In the genomic region with DNA sequence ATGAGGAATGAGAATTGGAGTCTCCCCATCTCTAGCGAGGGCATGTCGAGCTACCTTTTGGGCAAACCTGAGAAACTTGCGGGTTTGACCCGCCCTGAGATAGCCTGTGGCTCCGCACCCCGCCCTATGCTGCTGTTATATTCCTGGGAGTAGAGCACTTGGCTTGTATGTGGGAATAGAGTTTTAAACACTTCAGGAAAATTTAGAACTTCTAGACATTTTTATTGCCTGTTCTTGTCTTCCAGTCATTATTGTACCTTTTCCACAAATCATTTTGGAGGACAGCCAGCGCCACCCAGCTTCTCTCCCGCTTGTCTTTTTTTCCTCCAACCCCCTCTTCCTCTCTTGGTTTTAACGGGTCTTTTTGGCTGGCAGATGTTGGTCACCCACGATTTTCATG, we compare ENCODE assay signal across 8 cellular contexts. TPM values are rescaled to one million over a fixed set of nuclear protein-coding genes. Genes with fewer than 3 reads are reported as not detected.
DNase-seq lines count a peak whose midpoint lies in the region; ATAC-seq and TF ChIP-seq lines count a peak whose summit lies in the region.

No MANE protein-coding gene starts in this region.

- H2AFZ ChIP-seq in PC-9: peak overlapping the region; percentile 100

- H3K4me1 Mint-ChIP-seq in activated CD4-positive, alpha-beta T cell treated with anti-CD3 and anti-CD28 coated beads for 36 hours: peaks cover 55% of the 10 kb centered on the region

- DNase-seq in activated CD4-positive, alpha-beta T cell treated with anti-CD3 and anti-CD28 coated beads for 36 hours: peak; percentile 34
- DNase-seq in activated CD4-positive, alpha-beta T cell treated with anti-CD3 and anti-CD28 coated beads, Interleukin-2, amount 50 U/mL, for 4 hours: no peak
- DNase-seq in PC-9 (peak in 1 of 2 experiments; percentile 8), choroid plexus epithelial cell (ENCODE audit: low read depth) (no peak), left lung (no peak), thoracic aorta (ENCODE audit: low spot score) (no peak), NCI-H128 (lab: John Stamatoyannopoulos, UW; ENCODE audit: unreplicated experiment) (no peak)

- intact Hi-C loops in activated CD4-positive, alpha-beta T cell treated with anti-CD3 and anti-CD28 coated beads for 36 hours (cut with DNase I, micrococcal nuclease): loop anchor here (1.0 to 2.0 kb wide), 10 partner anchors 30 to 599 kb away; partner anchors contain the start of genes ARV1 (in 2 of the 2), COG2 (in 1 of the 2), EGLN1 (in 1 of the 2) and EXOC8 (in 1 of the 2)
- intact Hi-C loops in PC-9 (cut with micrococcal nuclease; ENCODE audit: unreplicated experiment) (loop anchor here (1.0 to 5.0 kb wide), 3 partner anchors 30 to 286 kb away; partner anchors contain the start of gene TSNAX), left lung (cut with DNase I) (no loop called here)

- ATAC-seq in activated CD4-positive, alpha-beta T cell treated with anti-CD3 and anti-CD28 coated beads for 36 hours: no peak
- ATAC-seq in HG02870 (IDR thresholded peaks at IDR 0.05; ENCODE audit: unreplicated experiment) (peak; percentile 24), left lung (peak; percentile 64), thoracic aorta (ENCODE audit: insufficient number of reproducible peaks, low FRiP score, low read depth) (no peak)

- H3K9me2 ChIP-seq in PC-9 (ENCODE audit: insufficient read depth): no peaks in the 10 kb centered on the region

- H4K20me1 ChIP-seq in PC-9 (ENCODE audit: insufficient read depth): no peaks in the 10 kb centered on the region

- peak overlapping the region; percentile 95 for H3K27ac Mint-ChIP-seq in activated CD4-positive, alpha-beta T cell treated with anti-CD3 and anti-CD28 coated beads for 36 hours

- peak overlapping the region; percentile 98 for H3K4me3 ChIP-seq in PC-9
- H3K4me3 ChIP-seq in choroid plexus epithelial cell (ENCODE audit: low read depth, low read length): peak overlapping the region; percentile 96
- peak overlapping the region; percentile 71 to 84 for H3K4me3 ChIP-seq in left lung
- peak overlapping the region; percentile 90 for H3K4me3 ChIP-seq in thoracic aorta

- no peaks in the 10 kb centered on the region for H3K9me3 Mint-ChIP-seq in activated CD4-positive, alpha-beta T cell treated with anti-CD3 and anti-CD28 coated beads for 36 hours (ENCODE audit: low read depth)

- peaks cover 43% of the 10 kb centered on the region for H3K36me3 Mint-ChIP-seq in activated CD4-positive, alpha-beta T cell treated with anti-CD3 and anti-CD28 coated beads for 36 hours (ENCODE audit: low read depth)

- peaks cover 60% of the 10 kb centered on the region for H3K79me2 ChIP-seq in PC-9 (ENCODE audit: low read depth)

- POLR2A ChIA-PET in activated CD4-positive, alpha-beta T cell treated with anti-CD3 and anti-CD28 coated beads for 36 hours (lab: Charles Lee): interaction anchor here (0.5 to 0.6 kb wide), 2 partner anchors 9 to 358 kb away, joined by 3 to 4 read pairs; no protein-coding TSS in a partner anchor
- POLR2A ChIA-PET in PC-9 (lab: Charles Lee; ENCODE audit: unreplicated experiment): interaction anchor here (0.6 to 0.9 kb wide), 3 partner anchors 14 to 373 kb away, joined by 4 to 15 read pairs (median 4); partner anchors contain the start of genes EXOC8 and SPRTN

- no TSS peak for BruUV-seq in PC-9 (replicated peaks; lab: Mats Ljungman, UMichigan)

- H3K4me3 Mint-ChIP-seq in activated CD4-positive, alpha-beta T cell treated with anti-CD3 and anti-CD28 coated beads for 36 hours: peak overlapping the region; percentile 98

- TF ChIP-seq CTCF in PC-9 (conservative IDR thresholded peaks at IDR 0.05) (no peak), choroid plexus epithelial cell (conservative IDR thresholded peaks at IDR 0.05; ENCODE audit: low read depth, low read length) (no peak), left lung (IDR thresholded peaks at IDR 0.05) (no peak), thoracic aorta (IDR thresholded peaks at IDR 0.05) (no peak)

- H3K9me3 ChIP-seq in PC-9 (ENCODE audit: insufficient read depth, low read depth) (no peaks in the 10 kb centered on the region), left lung (no peaks in the 10 kb centered on the region), thoracic aorta (no peaks in the 10 kb centered on the region)

- H3K4me2 ChIP-seq in PC-9: peak overlapping the region; percentile 92

- H3K27ac ChIP-seq in PC-9 (peak overlapping the region; percentile 6; the same call in 1 of the 2 replicates), left lung (peak overlapping the region; percentile 69 to 86), thoracic aorta (peak overlapping the region; percentile 63 to 75)

- CTCF ChIA-PET in activated CD4-positive, alpha-beta T cell treated with anti-CD3 and anti-CD28 coated beads for 36 hours (lab: Charles Lee): interaction anchor here (0.7 to 1.3 kb wide), 8 partner anchors 10 to 321 kb away, joined by 3 to 6 read pairs (median 4); partner anchors contain the start of genes EXOC8 and SPRTN
- CTCF ChIA-PET in PC-9 (lab: Charles Lee): interaction anchor here (0.6 to 0.7 kb wide), 2 partner anchors 8 to 155 kb away, joined by 3 to 4 read pairs; no protein-coding TSS in a partner anchor

- H3K27me3 ChIP-seq in PC-9 (ENCODE audit: insufficient read depth, low read depth) (no peaks in the 10 kb centered on the region), left lung (no peaks in the 10 kb centered on the region), thoracic aorta (replicated peaks; ENCODE audit: insufficient read depth) (no peaks in the 10 kb centered on the region)

- H3K4me1 ChIP-seq in PC-9 (replicated peaks; ENCODE audit: insufficient read depth) (peaks cover 19% of the 10 kb centered on the region), left lung (peaks cover 10 to 40% of the 10 kb centered on the region in 2 donors), thoracic aorta (ENCODE audit: control insufficient read depth in 1 of 2, low read depth in 2 of 2) (peaks cover 18 to 27% of the 10 kb centered on the region in 2 donors)

- H3K36me3 ChIP-seq in PC-9 (ENCODE audit: low read depth) (peaks cover 21% of the 10 kb centered on the region; the same call in 1 of the 2 replicates), left lung (peaks cover 0 to 30% of the 10 kb centered on the region in 2 donors), thoracic aorta (peaks cover 14% of the 10 kb centered on the region)

- no peaks in the 10 kb centered on the region for H3F3A ChIP-seq in PC-9 (ENCODE audit: insufficient read depth, low read depth)

- H3K27me3 Mint-ChIP-seq in activated CD4-positive, alpha-beta T cell treated with anti-CD3 and anti-CD28 coated beads for 36 hours: no peaks in the 10 kb centered on the region

RNA-seq across cellular contexts. Expression of gene GNPAT, which starts 0.7 kb away (rescaled TPM):
- 10 to 100 TPM; 58.0 to 62.0 TPM for total RNA-seq in activated CD4-positive, alpha-beta T cell treated with anti-CD3 and anti-CD28 coated beads for 36 hours
- 21.8 and 22.3 TPM in 2 replicates for total RNA-seq in PC-9 (2021)
- total RNA-seq in left lung: 10 to 100 TPM; 35.1 to 40.6 TPM
- total RNA-seq in thoracic aorta: 10 to 100 TPM; 26.5 to 29.2 TPM

Comparison
In these comparisons a context has a peak if more than half of its experiments do, and no peak if none do; other contexts are left out.
1. ATAC-seq: peak in HG02870 (single experiment) and left lung (single experiment); none in activated CD4-positive, alpha-beta T cell treated with anti-CD3 and anti-CD28 coated beads for 36 hours (single experiment) and thoracic aorta (single experiment).
2. H3K27ac ChIP-seq: peak in every context shown above with its lines; median percentile 78 in left lung; 69 in thoracic aorta; 6 in PC-9.
3. intact Hi-C loops: an anchor here in activated CD4-positive, alpha-beta T cell treated with anti-CD3 and anti-CD28 coated beads for 36 hours (1.0 to 2.0 kb wide) and PC-9 (1.0 to 5.0 kb wide); none called in left lung.
4. Peak in every context shown above with its lines, with median percentiles within 50 percentile points of each other: H3K4me3 ChIP-seq.